In genomic region chr9:89969156-89969566, GRCh38 we compare ENCODE assay signal across 12 cellular contexts.
A peak's percentile ranks its signal among the peaks of the same experiment; 100 is the strongest.
DNase-seq lines count a peak whose midpoint lies in the region; ATAC-seq, FAIRE-seq and TF ChIP-seq lines count a peak whose summit lies in the region.
"Had no signal": no experiment of that assay in that cellular context is flagged by ENCODE, and none has a peak within 500 bp of the region (broad histone marks: within the 10 kb centered on the region; RNA-seq: fewer than 3 reads in every experiment).

No MANE protein-coding gene starts in this region.

- DNase-seq in stimulated activated naive CD4-positive, alpha-beta T cell treated with Interleukin-2 at 50 U/mL for 16 hours (lab: John Stamatoyannopoulos, UW): peak; percentile 41
- DNase-seq in stimulated activated naive CD4-positive, alpha-beta T cell (lab: John Stamatoyannopoulos, UW): no peak
- DNase-seq in NOMO-1 (lab: John Stamatoyannopoulos, UW; ENCODE audit: unreplicated experiment in 2 of 2) (peak; percentile 13 to 23), left colon (peak; percentile 41 to 58), SIG-M5 treated with dmso at 0.1 percent for 504 hours (lab: John Stamatoyannopoulos, UW; ENCODE audit: unreplicated experiment) (no peak), NCI-H524 (lab: John Stamatoyannopoulos, UW) (no peak), D721Med (ENCODE audit: insufficient read length, low spot score) (no peak)
- DNase-seq: anterior cingulate cortex; naive thymus-derived CD4-positive, alpha-beta T cell had no signal

- ATAC-seq in left colon: peak; percentile 91
- ATAC-seq in HG02798 (IDR thresholded peaks at IDR 0.05; ENCODE audit: poor library complexity, unreplicated experiment): no peak
- ATAC-seq: naive thymus-derived CD4-positive, alpha-beta T cell had no signal

- no peak for TF ChIP-seq CTCF in D721Med (IDR thresholded peaks at IDR 0.05; ENCODE audit: insufficient read depth, missing control alignments)

- FAIRE-seq in D721Med (lab: Jason Lieb, UNC): no peak
- FAIRE-seq: endothelial cell of umbilical vein, GM12892 had no signal

- intact Hi-C loops in left colon (cut with DNase I, micrococcal nuclease): no loop called here

Comparison
In these comparisons a context has a peak if more than half of its experiments do, and no peak if none do; other contexts are left out.
1. DNase-seq: peak in stimulated activated naive CD4-positive, alpha-beta T cell treated with Interleukin-2 at 50 U/mL for 16 hours (single experiment), NOMO-1 (2 of 2) and left colon (2 of 2); none in stimulated activated naive CD4-positive, alpha-beta T cell (0 of 6), SIG-M5 treated with dmso at 0.1 percent for 504 hours (single experiment), NCI-H524 (0 of 2) and D721Med (single experiment).